In the genomic region with DNA sequence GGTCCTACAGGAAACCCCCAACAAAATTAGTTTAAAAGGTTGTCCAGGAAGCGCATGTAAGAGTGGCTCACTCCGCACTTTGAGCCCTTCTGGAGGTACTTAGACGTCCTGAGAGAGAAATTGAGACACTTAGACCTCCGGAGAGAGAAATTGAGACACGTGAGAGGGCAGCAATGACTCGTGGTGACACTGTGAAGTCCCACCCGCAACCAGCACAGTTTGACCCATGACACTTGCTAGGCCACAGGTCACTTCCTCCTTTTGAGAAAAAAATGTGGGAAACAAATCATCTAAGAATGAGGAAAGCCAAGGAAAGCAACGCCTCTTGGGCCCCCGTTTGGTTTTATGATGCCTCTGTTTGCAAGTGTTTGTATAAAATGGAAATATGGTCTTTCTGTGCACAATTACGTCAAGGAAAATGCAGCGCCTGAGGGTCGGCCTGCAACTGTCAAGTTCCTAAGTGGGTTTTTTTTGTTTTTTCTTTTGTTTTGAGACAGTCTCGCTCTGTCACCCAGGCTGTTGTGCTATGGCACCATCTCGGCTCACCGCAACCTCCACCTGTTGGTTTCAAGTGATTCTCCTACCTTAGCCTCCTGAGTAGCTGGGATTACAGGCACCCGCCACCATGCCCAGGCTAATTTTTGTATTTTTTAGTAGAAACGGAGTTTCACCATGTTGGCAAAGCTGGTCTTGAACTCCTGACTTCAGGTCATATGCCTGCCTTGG, we compare ENCODE assay signal across 14 cellular contexts. TPM values are rescaled to one million over a fixed set of nuclear protein-coding genes. Genes with fewer than 3 reads are reported as not detected.
A peak's percentile ranks its signal among the peaks of the same experiment; 100 is the strongest.
DNase-seq lines count a peak whose midpoint lies in the region; ATAC-seq and TF ChIP-seq lines count a peak whose summit lies in the region.
"Had no signal": no experiment of that assay in that cellular context is flagged by ENCODE, and none has a peak within 500 bp of the region (broad histone marks: within the 10 kb centered on the region; RNA-seq: fewer than 3 reads in every experiment).

No MANE protein-coding gene starts in this region.

- H3K9me3 ChIP-seq in esophagus squamous epithelium (no peaks in the 10 kb centered on the region), upper lobe of right lung (no peaks in the 10 kb centered on the region)
- H3K9me3 ChIP-seq: body of pancreas had no signal

- ATAC-seq in upper lobe of right lung (peak; percentile 92), GM21529 (IDR thresholded peaks at IDR 0.05; ENCODE audit: unreplicated experiment) (no peak)
- ATAC-seq: activated CD4-positive, CD25-positive, alpha-beta regulatory T cell treated with anti-CD3 and anti-CD28 coated beads, Interleukin-2, amount 50 U/mL, for 24 hours; body of pancreas had no signal

- peaks cover 3% of the 10 kb centered on the region for H3K36me3 Mint-ChIP-seq in activated naive CD4-positive, alpha-beta T cell treated with anti-CD3 and anti-CD28 coated beads, Interleukin-2, amount 50 U/mL, for 24 hours

- TF ChIP-seq POLR2A in esophagus squamous epithelium (IDR thresholded peaks at IDR 0.05): no peak

- peaks cover 15% of the 10 kb centered on the region for H3K4me1 Mint-ChIP-seq in activated naive CD4-positive, alpha-beta T cell treated with anti-CD3 and anti-CD28 coated beads, Interleukin-2, amount 50 U/mL, for 24 hours

- H3K27me3 ChIP-seq in esophagus squamous epithelium: peaks cover 0 to 11% (median 0%) of the 10 kb centered on the region in 4 donors
- H3K27me3 ChIP-seq in upper lobe of right lung: no peaks in the 10 kb centered on the region
- H3K27me3 ChIP-seq: body of pancreas, hepatocyte had no signal

- peaks cover 0 to 23% (median 9%) of the 10 kb centered on the region in 3 donors for H3K4me1 ChIP-seq in esophagus squamous epithelium
- no peaks in the 10 kb centered on the region for H3K4me1 ChIP-seq in upper lobe of right lung

- no peaks in the 10 kb centered on the region for H3K27me3 Mint-ChIP-seq in activated naive CD4-positive, alpha-beta T cell treated with anti-CD3 and anti-CD28 coated beads, Interleukin-2, amount 50 U/mL, for 24 hours

- intact Hi-C loops in esophagus squamous epithelium (cut with DNase I) (no loop called here), upper lobe of right lung (cut with DNase I) (no loop called here)

- H3K27ac ChIP-seq in esophagus squamous epithelium (peak overlapping the region; percentile 21 to 89 (median 66)), upper lobe of right lung (peak overlapping the region; percentile 75)

- H3K9me3 Mint-ChIP-seq in activated naive CD4-positive, alpha-beta T cell treated with anti-CD3 and anti-CD28 coated beads, Interleukin-2, amount 50 U/mL, for 24 hours: no peaks in the 10 kb centered on the region

- 82 to 85% methylated on average over 17 of the region's 17 CpGs for WGBS in esophagus squamous epithelium, 2 donors

- no peak overlapping the region for H3K27ac Mint-ChIP-seq in activated naive CD4-positive, alpha-beta T cell treated with anti-CD3 and anti-CD28 coated beads, Interleukin-2, amount 50 U/mL, for 24 hours

- no peak overlapping the region for H3K4me3 ChIP-seq in esophagus squamous epithelium
- no peak overlapping the region for H3K4me3 ChIP-seq in upper lobe of right lung
- H3K4me3 ChIP-seq: hepatocyte had no signal

- DNase-seq in activated naive CD4-positive, alpha-beta T cell treated with Interleukin-2 at 50 U/mL for 16 hours: no peak
- no peak for DNase-seq in esophagus squamous epithelium (lab: John Stamatoyannopoulos, UW)
- no peak for DNase-seq in upper lobe of right lung
- no peak for DNase-seq in cerebellum (ENCODE audit: low spot score)
- DNase-seq: 8988T; activated T-cell treated with anti-CD3 and anti-CD28 coated beads, Interleukin-2, amount 50 U/mL, for 48 hours; body of pancreas; DMS53; NCI-H2029 treated with DMSO at 0.1 percent for 48 hours had no signal

- TF ChIP-seq CTCF in esophagus squamous epithelium (IDR thresholded peaks at IDR 0.05): no peak
- no peak for TF ChIP-seq CTCF in upper lobe of right lung (IDR thresholded peaks at IDR 0.05)

- H3K4me3 Mint-ChIP-seq in activated naive CD4-positive, alpha-beta T cell treated with anti-CD3 and anti-CD28 coated beads, Interleukin-2, amount 50 U/mL, for 24 hours: peak overlapping the region; percentile 90

- H3K36me3 ChIP-seq in esophagus squamous epithelium (no peaks in the 10 kb centered on the region), upper lobe of right lung (no peaks in the 10 kb centered on the region)

RNA-seq across cellular contexts. Expression of gene CDCA4, which starts 13.6 kb away (rescaled TPM):
- total RNA-seq in esophagus squamous epithelium: 10 to 100 TPM; 15.3 to 35.0 (median 23.3) TPM
- total RNA-seq in upper lobe of right lung: 4.1 TPM
- total RNA-seq in cerebellum: 15.6 TPM

RNA-seq across cellular contexts. Expression of gene GPR132, which starts 30.8 kb away (rescaled TPM):
- total RNA-seq in esophagus squamous epithelium (1 to 10 TPM in 3 of 4 donors, under 1 TPM in 1; 0.79 to 5.0 (median 1.6) TPM), upper lobe of right lung (6.7 TPM), cerebellum (1.7 TPM)
- total RNA-seq: endothelial cell of umbilical vein had no signal

RNA-seq across cellular contexts. Expression of gene CLBA1, which starts 48.9 kb away (rescaled TPM):
- total RNA-seq in esophagus squamous epithelium: 10 to 100 TPM in 1 of 4 donors, 1 to 10 TPM in 3; 5.5 to 19.3 (median 7.3) TPM
- total RNA-seq in upper lobe of right lung: 6.9 TPM
- 7.5 TPM for total RNA-seq in cerebellum

RNA-seq across cellular contexts. Expression of gene AHNAK2, which starts 56.3 kb away (rescaled TPM):
- total RNA-seq in esophagus squamous epithelium (100 to 1,000 TPM; 147 to 313 (median 172) TPM), upper lobe of right lung (13.7 TPM), cerebellum (10.6 TPM)
